ENCODE assay signal across 8 cellular contexts in genomic region chr22:38734203-38735100, GRCh38. TPM values are rescaled to one million over a fixed set of nuclear protein-coding genes. Genes with fewer than 3 reads are reported as not detected.
DNase-seq lines count a peak whose midpoint lies in the region; ATAC-seq, FAIRE-seq and TF ChIP-seq lines count a peak whose summit lies in the region.
"Had no signal": no experiment of that assay in that cellular context is flagged by ENCODE, and none has a peak within 500 bp of the region (broad histone marks: within the 10 kb centered on the region; RNA-seq: fewer than 3 reads in every experiment).

No MANE protein-coding gene starts in this region.

- no peak overlapping the region for H4K91ac ChIP-seq in IMR-90 (ENCODE audit: insufficient read depth, low read depth, low read length)

- no peaks in the 10 kb centered on the region for H3K79me2 ChIP-seq in HepG2 (ENCODE audit: insufficient read depth, low read length)

- no peak overlapping the region for H2BK15ac ChIP-seq in IMR-90 (ENCODE audit: low read depth, low read length)

- H4K5ac ChIP-seq in IMR-90 (ENCODE audit: low read depth, low read length): no peak overlapping the region

- TF ChIP-seq RAD21 in IMR-90 (IDR thresholded peaks at IDR 0.05; ENCODE audit: low read length) (no peak), HepG2 (CRISPR knock-in tag; IDR thresholded peaks at IDR 0.05) (no peak)

- no peak overlapping the region for H2AK5ac ChIP-seq in IMR-90 (ENCODE audit: low read depth, low read length)

- no peak overlapping the region for H3K9ac ChIP-seq in IMR-90 (ENCODE audit: low read depth, low read length)
- H3K9ac ChIP-seq in HepG2 (ENCODE audit: insufficient read depth, low read depth, low read length): no peak overlapping the region

- intact Hi-C loops in IMR-90 (cut with micrococcal nuclease) (no loop called here), HepG2 (cut with micrococcal nuclease; ENCODE audit: unreplicated experiment) (no loop called here)

- no peak overlapping the region for H2BK20ac ChIP-seq in IMR-90 (ENCODE audit: low read depth, low read length)

- H3K4ac ChIP-seq in IMR-90 (ENCODE audit: low read depth, low read length): no peak overlapping the region

- peaks cover 0 to 24% of the 10 kb centered on the region in 2 experiments; a peak in 2 of 4 replicates for H3K79me1 ChIP-seq in IMR-90 (ENCODE audit: low read depth in 1 of 2, low read length in 2 of 2)

- no peak overlapping the region for H3K56ac ChIP-seq in IMR-90 (ENCODE audit: extremely low read depth, insufficient read depth, low read length)

- no peak for TF ChIP-seq EP300 in HepG2 (IDR thresholded peaks at IDR 0.05; ENCODE audit: low read depth in 2 of 2, low read length in 2 of 2)
- TF ChIP-seq EP300 in HepG2 (CRISPR knock-in tag; IDR thresholded peaks at IDR 0.05; ENCODE audit: borderline replicate concordance): no peak

- BruUV-seq in IMR-90 (replicated peaks; lab: Mats Ljungman, UMichigan) (no TSS peak), HepG2 (replicated peaks; lab: Mats Ljungman, UMichigan) (TSS peak; percentile 47)

- no peak overlapping the region for H3K4me3 Mint-ChIP-seq in activated naive CD8-positive, alpha-beta T cell treated with anti-CD3 and anti-CD28 coated beads, Interleukin-2, amount 50 U/mL, for 24 hours
- H3K4me3 Mint-ChIP-seq in stimulated activated naive B cell treated with anti-CD40 and anti-IgM and Interleukin-4, amounts not matched to agents 10 μg/mL and 1 μg/mL and 100 μg/mL, for 72 hours: no peak overlapping the region

- WGBS in IMR-90 (ENCODE audit: extremely low coverage in 2 of 2, insufficient read length in 1 of 2), 2 experiments: 95% methylated on average over 4 of the region's 17 CpGs; no CpG with 5 or more reads in 1 of the 2 experiments
- 87% methylated on average over 15 of the region's 17 CpGs for WGBS in HepG2 (ENCODE audit: low lambda C conversion rate)

- DNase-seq in IMR-90: no peak
- no peak for DNase-seq in activated naive CD8-positive, alpha-beta T cell treated with anti-CD3 and anti-CD28 coated beads, Interleukin-2, amount 50 U/mL, for 24 hours
- no peak for DNase-seq in HepG2 (ENCODE audit: low spot score)
- no peak for DNase-seq in stimulated activated naive B cell treated with anti-CD40 and anti-IgM and Interleukin-4, amounts not matched to agents 10 μg/mL and 1 μg/mL and 100 μg/mL, for 72 hours
- no peak for DNase-seq in foreskin fibroblast
- DNase-seq in CD1c-positive myeloid dendritic cell (ENCODE audit: extremely low spot score): no peak
- DNase-seq: NCI-H146 had no signal

- in situ Hi-C loops in IMR-90 (cut with MboI; ENCODE audit: low sequenced_read_pairs): no loop called here
- in situ Hi-C loops in HepG2 (cut with HindIII; ENCODE audit: extremely low pct_ligation_motif_present, low pct_unique_long_range_greater_than_20kb): no loop called here

- no peaks in the 10 kb centered on the region for H3K9me1 ChIP-seq in IMR-90 (ENCODE audit: insufficient read depth, low read length)

- H3K4me1 ChIP-seq in IMR-90 (ENCODE audit: control insufficient read depth, insufficient read depth, low read length) (peaks cover 5% of the 10 kb centered on the region), HepG2 (ENCODE audit: insufficient read depth, low read length) (peaks cover 11% of the 10 kb centered on the region)

- H3K36me3 Mint-ChIP-seq in activated naive CD8-positive, alpha-beta T cell treated with anti-CD3 and anti-CD28 coated beads, Interleukin-2, amount 50 U/mL, for 24 hours (ENCODE audit: low read depth): peaks cover 27% of the 10 kb centered on the region
- H3K36me3 Mint-ChIP-seq in stimulated activated naive B cell treated with anti-CD40 and anti-IgM and Interleukin-4, amounts not matched to agents 10 μg/mL and 1 μg/mL and 100 μg/mL, for 72 hours: peaks cover 41 to 70% of the 10 kb centered on the region in 2 donors

- H3K9me3 ChIP-seq in IMR-90 (ENCODE audit: control insufficient read depth, insufficient read depth, low read length): no peaks in the 10 kb centered on the region
- no peaks in the 10 kb centered on the region for H3K9me3 ChIP-seq in HepG2 (ENCODE audit: low read length)

- H3K27ac ChIP-seq in IMR-90 (ENCODE audit: insufficient read depth, low read length): peak overlapping the region; percentile 16; the same call in 1 of the 2 replicates
- H3K27ac ChIP-seq in HepG2 (ENCODE audit: extremely low read length, insufficient read depth, low read length): peak overlapping the region; percentile 15

- H3K4me1 Mint-ChIP-seq in activated naive CD8-positive, alpha-beta T cell treated with anti-CD3 and anti-CD28 coated beads, Interleukin-2, amount 50 U/mL, for 24 hours: peaks cover 21% of the 10 kb centered on the region
- peaks cover 35 to 56% of the 10 kb centered on the region in 2 donors for H3K4me1 Mint-ChIP-seq in stimulated activated naive B cell treated with anti-CD40 and anti-IgM and Interleukin-4, amounts not matched to agents 10 μg/mL and 1 μg/mL and 100 μg/mL, for 72 hours

- H3K36me3 ChIP-seq in IMR-90 (ENCODE audit: control insufficient read depth, insufficient read depth, low read length) (peaks cover 77% of the 10 kb centered on the region), HepG2 (replicated peaks in 1 of 2; ENCODE audit: control insufficient read depth in 1 of 2, insufficient read depth in 2 of 2, low read length in 2 of 2) (peaks cover 33 to 56% of the 10 kb centered on the region in 2 experiments)

- H2BK5ac ChIP-seq in IMR-90 (ENCODE audit: low read depth, low read length, poor library complexity, severe bottlenecking): no peak overlapping the region

- no peak overlapping the region for H3K14ac ChIP-seq in IMR-90 (replicated peaks; ENCODE audit: low read depth, low read length)

- peak overlapping the region; percentile 27 for H3K27ac Mint-ChIP-seq in activated naive CD8-positive, alpha-beta T cell treated with anti-CD3 and anti-CD28 coated beads, Interleukin-2, amount 50 U/mL, for 24 hours
- peak overlapping the region; percentile 88 for H3K27ac Mint-ChIP-seq in stimulated activated naive B cell treated with anti-CD40 and anti-IgM and Interleukin-4, amounts not matched to agents 10 μg/mL and 1 μg/mL and 100 μg/mL, for 72 hours

- CTCF ChIA-PET in IMR-90 (lab: Yijun Ruan, JAX): interaction anchor here (2.4 kb wide), 1 partner anchor 10 kb away, joined by 11 read pairs; no protein-coding TSS in a partner anchor
- CTCF ChIA-PET in HepG2 (lab: Yijun Ruan, JAX; ENCODE audit: low intra/inter-chr PET ratio, low total read pairs): interaction anchor here (2.4 kb wide), 1 partner anchor 32 kb away, joined by 9 read pairs; no protein-coding TSS in a partner anchor

- TF ChIP-seq CTCF in IMR-90 (conservative IDR thresholded peaks at IDR 0.05; ENCODE audit: low read depth, low read length) (no peak), HepG2 (CRISPR knock-in tag; IDR thresholded peaks at IDR 0.05) (no peak), foreskin fibroblast (IDR thresholded peaks at IDR 0.05; ENCODE audit: low read depth, low read length) (no peak)

- H2AK9ac ChIP-seq in IMR-90 (replicated peaks; ENCODE audit: low read depth, low read length, poor library complexity): no peak overlapping the region

- H2BK120ac ChIP-seq in IMR-90 (ENCODE audit: low read depth, low read length): no peak overlapping the region

- POLR2A ChIA-PET in IMR-90 (lab: Charles Lee; ENCODE audit: unreplicated experiment) (no interaction called here), HepG2 (lab: Yijun Ruan, JAX) (interaction anchor here (0.8 to 3.4 kb wide), 5 partner anchors 10 to 29 kb away, joined by 3 to 22 read pairs (median 3); no protein-coding TSS in a partner anchor)

- H3K4me3 ChIP-seq in IMR-90 (ENCODE audit: insufficient read depth, low read depth, low read length) (no peak overlapping the region), HepG2 (replicated peaks in 1 of 3; ENCODE audit: insufficient read depth in 1 of 3, low read depth in 2 of 3, low read length in 3 of 3) (no peak overlapping the region), foreskin fibroblast (ENCODE audit: low read depth in 1 of 2, low read length in 2 of 2) (no peak overlapping the region)

- H3K18ac ChIP-seq in IMR-90 (ENCODE audit: low read depth, low read length): no peak overlapping the region

- H3K27me3 Mint-ChIP-seq in activated naive CD8-positive, alpha-beta T cell treated with anti-CD3 and anti-CD28 coated beads, Interleukin-2, amount 50 U/mL, for 24 hours: no peaks in the 10 kb centered on the region
- H3K27me3 Mint-ChIP-seq in stimulated activated naive B cell treated with anti-CD40 and anti-IgM and Interleukin-4, amounts not matched to agents 10 μg/mL and 1 μg/mL and 100 μg/mL, for 72 hours: no peaks in the 10 kb centered on the region

- H3K27me3 ChIP-seq in IMR-90 (ENCODE audit: control insufficient read depth, insufficient read depth, low read length) (no peaks in the 10 kb centered on the region), HepG2 (ENCODE audit: control insufficient read depth in 1 of 2, insufficient read depth in 2 of 2, low read length in 2 of 2) (no peaks in the 10 kb centered on the region; a peak in 1 of 5 replicates)

- H4K8ac ChIP-seq in IMR-90 (ENCODE audit: low read depth in 2 of 2, low read length in 2 of 2): no peak overlapping the region

- H2AFZ ChIP-seq in IMR-90 (replicated peaks; ENCODE audit: low read length, poor library complexity): no peak overlapping the region
- no peak overlapping the region for H2AFZ ChIP-seq in HepG2 (ENCODE audit: low read length)

- no peaks in the 10 kb centered on the region for H3K9me3 Mint-ChIP-seq in activated naive CD8-positive, alpha-beta T cell treated with anti-CD3 and anti-CD28 coated beads, Interleukin-2, amount 50 U/mL, for 24 hours
- H3K9me3 Mint-ChIP-seq in stimulated activated naive B cell treated with anti-CD40 and anti-IgM and Interleukin-4, amounts not matched to agents 10 μg/mL and 1 μg/mL and 100 μg/mL, for 72 hours: no peaks in the 10 kb centered on the region

- no peak for FAIRE-seq in HepG2 (lab: Jason Lieb, UNC)

- H4K20me1 ChIP-seq in IMR-90 (ENCODE audit: insufficient read depth, low read length): peaks cover 18% of the 10 kb centered on the region
- H4K20me1 ChIP-seq in HepG2 (ENCODE audit: insufficient read depth, low read length): peaks cover 11% of the 10 kb centered on the region; the same call in 1 of the 2 replicates

- H3K23ac ChIP-seq in IMR-90 (ENCODE audit: low read depth, low read length): no peak overlapping the region

- dilution Hi-C loops in IMR-90 (cut with HindIII; ENCODE audit: low sequenced_read_pairs, unreplicated experiment): no loop called here

- TF ChIP-seq POLR2A in IMR-90 (IDR thresholded peaks at IDR 0.05; ENCODE audit: low read depth, low read length): no peak
- TF ChIP-seq POLR2A in HepG2 (IDR thresholded peaks at IDR 0.05; ENCODE audit: insufficient read depth in 1 of 2, low read depth in 2 of 2, low read length in 2 of 2): peak in 1 of 2 experiments; percentile 48; a peak in 1 of 4 replicates

- H3K4me2 ChIP-seq in IMR-90 (ENCODE audit: low read depth, low read length): no peak overlapping the region
- no peak overlapping the region for H3K4me2 ChIP-seq in HepG2 (ENCODE audit: low read depth, low read length)

- ATAC-seq in IMR-90 (ENCODE audit: low read depth) (no peak), HepG2 (no peak), GM19035 (IDR thresholded peaks at IDR 0.05; ENCODE audit: unreplicated experiment) (no peak)
- ATAC-seq in activated naive CD8-positive, alpha-beta T cell treated with anti-CD3 and anti-CD28 coated beads, Interleukin-2, amount 50 U/mL, for 24 hours: no peak
- no peak for ATAC-seq in stimulated activated naive B cell treated with anti-CD40 and anti-IgM and Interleukin-4, amounts not matched to agents 10 μg/mL and 1 μg/mL and 100 μg/mL, for 72 hours (replicated peaks)

RNA-seq across cellular contexts. Expression of gene SUN2, which starts 21.3 kb away (rescaled TPM):
- total RNA-seq in IMR-90 (2012; rRNA removed) (25.6 and 27.8 TPM in 2 replicates), HepG2 (2016; rRNA removed; fragmentation: Illumina TruSeq; extraction: Trizol) (18.2 and 45.6 TPM in 2 replicates)
- polyA plus RNA-seq in IMR-90 (2012; rRNA removed) (50.0 and 57.3 TPM in 2 replicates), HepG2 (2011; rRNA removed) (56.6 and 94.4 TPM in 2 replicates)
- polyA plus RNA-seq in IMR-90 (2012; cell fraction: cytosol; rRNA removed): 42.6 and 49.1 TPM in 2 replicates
- 32.0 and 72.8 TPM in 2 replicates for polyA plus RNA-seq in IMR-90 (2012; cell fraction: nucleus; rRNA removed; ENCODE audit: low replicate concordance)
- total RNA-seq in HepG2 (2016; cell fraction: cytosol; rRNA removed; fragmentation: Illumina TruSeq; extraction: Trizol; ENCODE audit: low read depth): 7.7 and 8.7 TPM in 2 replicates
- total RNA-seq in HepG2 (2016; cell fraction: insoluble cytoplasmic fraction; rRNA removed; fragmentation: Illumina TruSeq; extraction: Trizol): 15.8 and 46.5 TPM in 2 replicates
- 8.0 and 10.1 TPM in 2 replicates for total RNA-seq in HepG2 (2016; cell fraction: membrane; rRNA removed; fragmentation: Illumina TruSeq; extraction: Trizol)
- total RNA-seq in HepG2 (2016; cell fraction: nucleus; rRNA removed; fragmentation: Illumina TruSeq; extraction: Trizol): 45.0 and 55.0 TPM in 2 replicates
- 56.4 and 70.2 TPM in 2 replicates for polyA plus RNA-seq in HepG2 (2011; cell fraction: cytosol; rRNA removed)
- polyA plus RNA-seq in HepG2 (2011; cell fraction: nucleus; rRNA removed): 131 and 136 TPM in 2 replicates
- 54.3 and 62.5 TPM in 2 replicates for polyA plus RNA-seq in HepG2 (2012)
- polyA plus RNA-seq in HepG2 (2016; cell fraction: cytosol; fragmentation: Illumina TruSeq; extraction: Trizol; ENCODE audit: low read depth): 1.7 and 2.0 TPM in 2 replicates
- polyA plus RNA-seq in HepG2 (2016; cell fraction: insoluble cytoplasmic fraction; fragmentation: Illumina TruSeq; extraction: Trizol; ENCODE audit: low read depth): 13.1 and 15.6 TPM in 2 replicates
- polyA plus RNA-seq in HepG2 (2016; cell fraction: membrane; fragmentation: Illumina TruSeq; extraction: Trizol; ENCODE audit: low read depth): 2.6 and 3.3 TPM in 2 replicates
- polyA plus RNA-seq in HepG2 (2016; cell fraction: nucleus; fragmentation: Illumina TruSeq; extraction: Trizol; ENCODE audit: insufficient read depth, low read depth): 64.6 and 66.8 TPM in 2 replicates
- polyA minus RNA-seq in HepG2 (2011; rRNA and poly(A)+ RNA removed; ENCODE audit: low replicate concordance): 70.8 and 210 TPM in 2 replicates
- 64.5 and 71.6 TPM in 2 replicates for polyA minus RNA-seq in HepG2 (2011; cell fraction: cytosol; rRNA and poly(A)+ RNA removed)
- 46.5 and 51.3 TPM in 2 replicates for polyA minus RNA-seq in HepG2 (2011; cell fraction: nucleus; rRNA and poly(A)+ RNA removed)

RNA-seq across cellular contexts. Expression of gene GTPBP1, which starts 28.7 kb away (rescaled TPM):
- 12.4 and 21.4 TPM in 2 replicates for total RNA-seq in IMR-90 (2012; rRNA removed)
- polyA plus RNA-seq in IMR-90 (2012; rRNA removed): 24.9 and 29.5 TPM in 2 replicates
- 11.2 and 16.9 TPM in 2 replicates for polyA plus RNA-seq in IMR-90 (2012; cell fraction: cytosol; rRNA removed)
- polyA plus RNA-seq in IMR-90 (2012; cell fraction: nucleus; rRNA removed; ENCODE audit: low replicate concordance): 63.4 and 70.2 TPM in 2 replicates
- total RNA-seq in HepG2 (2016; rRNA removed; fragmentation: Illumina TruSeq; extraction: Trizol): 22.3 and 24.6 TPM in 2 replicates
- 9.4 and 11.9 TPM in 2 replicates for total RNA-seq in HepG2 (2016; cell fraction: cytosol; rRNA removed; fragmentation: Illumina TruSeq; extraction: Trizol; ENCODE audit: low read depth)
- 22.2 and 23.5 TPM in 2 replicates for total RNA-seq in HepG2 (2016; cell fraction: insoluble cytoplasmic fraction; rRNA removed; fragmentation: Illumina TruSeq; extraction: Trizol)
- 10.5 and 13.9 TPM in 2 replicates for total RNA-seq in HepG2 (2016; cell fraction: membrane; rRNA removed; fragmentation: Illumina TruSeq; extraction: Trizol)
- 28.5 and 30.6 TPM in 2 replicates for total RNA-seq in HepG2 (2016; cell fraction: nucleus; rRNA removed; fragmentation: Illumina TruSeq; extraction: Trizol)
- 27.0 and 34.6 TPM in 2 replicates for polyA plus RNA-seq in HepG2 (2011; rRNA removed)
- 12.2 TPM in 2 replicates for polyA plus RNA-seq in HepG2 (2011; cell fraction: cytosol; rRNA removed)
- polyA plus RNA-seq in HepG2 (2011; cell fraction: nucleus; rRNA removed): 95.6 and 97.7 TPM in 2 replicates
- 27.1 and 32.6 TPM in 2 replicates for polyA plus RNA-seq in HepG2 (2012)
- polyA plus RNA-seq in HepG2 (2016; cell fraction: cytosol; fragmentation: Illumina TruSeq; extraction: Trizol; ENCODE audit: low read depth): 1.9 and 2.1 TPM in 2 replicates
- 11.2 and 13.8 TPM in 2 replicates for polyA plus RNA-seq in HepG2 (2016; cell fraction: insoluble cytoplasmic fraction; fragmentation: Illumina TruSeq; extraction: Trizol; ENCODE audit: low read depth)
- 4.8 and 5.6 TPM in 2 replicates for polyA plus RNA-seq in HepG2 (2016; cell fraction: membrane; fragmentation: Illumina TruSeq; extraction: Trizol; ENCODE audit: low read depth)
- 23.2 and 23.4 TPM in 2 replicates for polyA plus RNA-seq in HepG2 (2016; cell fraction: nucleus; fragmentation: Illumina TruSeq; extraction: Trizol; ENCODE audit: insufficient read depth, low read depth)
- polyA minus RNA-seq in HepG2 (2011; rRNA and poly(A)+ RNA removed; ENCODE audit: low replicate concordance): 58.7 and 59.1 TPM in 2 replicates
- polyA minus RNA-seq in HepG2 (2011; cell fraction: cytosol; rRNA and poly(A)+ RNA removed): 15.1 and 17.8 TPM in 2 replicates
- polyA minus RNA-seq in HepG2 (2011; cell fraction: nucleus; rRNA and poly(A)+ RNA removed): 81.0 and 88.9 TPM in 2 replicates

RNA-seq across cellular contexts. Expression of gene JOSD1, which starts 33.7 kb away (rescaled TPM):
- 32.5 and 35.8 TPM in 2 replicates for total RNA-seq in IMR-90 (2012; rRNA removed)
- 28.2 and 30.2 TPM in 2 replicates for polyA plus RNA-seq in IMR-90 (2012; rRNA removed)
- polyA plus RNA-seq in IMR-90 (2012; cell fraction: cytosol; rRNA removed): 16.3 and 22.1 TPM in 2 replicates
- 36.9 and 86.4 TPM in 2 replicates for polyA plus RNA-seq in IMR-90 (2012; cell fraction: nucleus; rRNA removed; ENCODE audit: low replicate concordance)
- 30.6 and 31.7 TPM in 2 replicates for total RNA-seq in HepG2 (2016; rRNA removed; fragmentation: Illumina TruSeq; extraction: Trizol)
- total RNA-seq in HepG2 (2016; cell fraction: cytosol; rRNA removed; fragmentation: Illumina TruSeq; extraction: Trizol; ENCODE audit: low read depth): 8.1 and 9.2 TPM in 2 replicates
- total RNA-seq in HepG2 (2016; cell fraction: insoluble cytoplasmic fraction; rRNA removed; fragmentation: Illumina TruSeq; extraction: Trizol): 26.6 and 29.1 TPM in 2 replicates
- total RNA-seq in HepG2 (2016; cell fraction: membrane; rRNA removed; fragmentation: Illumina TruSeq; extraction: Trizol): 33.4 and 36.1 TPM in 2 replicates
- total RNA-seq in HepG2 (2016; cell fraction: nucleus; rRNA removed; fragmentation: Illumina TruSeq; extraction: Trizol): 17.6 and 22.7 TPM in 2 replicates
- polyA plus RNA-seq in HepG2 (2011; rRNA removed): 38.4 and 44.5 TPM in 2 replicates
- polyA plus RNA-seq in HepG2 (2011; cell fraction: cytosol; rRNA removed): 39.7 and 45.2 TPM in 2 replicates
- 36.9 and 44.6 TPM in 2 replicates for polyA plus RNA-seq in HepG2 (2011; cell fraction: nucleus; rRNA removed)
- 28.7 and 33.3 TPM in 2 replicates for polyA plus RNA-seq in HepG2 (2012)
- polyA plus RNA-seq in HepG2 (2016; cell fraction: cytosol; fragmentation: Illumina TruSeq; extraction: Trizol; ENCODE audit: low read depth): 7.4 and 8.3 TPM in 2 replicates
- polyA plus RNA-seq in HepG2 (2016; cell fraction: insoluble cytoplasmic fraction; fragmentation: Illumina TruSeq; extraction: Trizol; ENCODE audit: low read depth): 28.7 and 31.1 TPM in 2 replicates
- 21.8 and 25.8 TPM in 2 replicates for polyA plus RNA-seq in HepG2 (2016; cell fraction: membrane; fragmentation: Illumina TruSeq; extraction: Trizol; ENCODE audit: low read depth)
- 40.7 and 49.6 TPM in 2 replicates for polyA plus RNA-seq in HepG2 (2016; cell fraction: nucleus; fragmentation: Illumina TruSeq; extraction: Trizol; ENCODE audit: insufficient read depth, low read depth)
- 51.9 and 81.6 TPM in 2 replicates for polyA minus RNA-seq in HepG2 (2011; rRNA and poly(A)+ RNA removed; ENCODE audit: low replicate concordance)
- polyA minus RNA-seq in HepG2 (2011; cell fraction: cytosol; rRNA and poly(A)+ RNA removed): 20.5 and 24.2 TPM in 2 replicates
- polyA minus RNA-seq in HepG2 (2011; cell fraction: nucleus; rRNA and poly(A)+ RNA removed): 25.5 and 25.6 TPM in 2 replicates

RNA-seq across cellular contexts. Expression of gene TOMM22, which starts 52.7 kb away (rescaled TPM):
- total RNA-seq in IMR-90 (2012; rRNA removed): 78.0 and 139 TPM in 2 replicates
- polyA plus RNA-seq in IMR-90 (2012; rRNA removed): 31.9 and 38.7 TPM in 2 replicates
- polyA plus RNA-seq in IMR-90 (2012; cell fraction: cytosol; rRNA removed): 23.3 and 33.4 TPM in 2 replicates
- 3.9 and 15.0 TPM in 2 replicates for polyA plus RNA-seq in IMR-90 (2012; cell fraction: nucleus; rRNA removed; ENCODE audit: low replicate concordance)
- total RNA-seq in HepG2 (2016; rRNA removed; fragmentation: Illumina TruSeq; extraction: Trizol): 118 and 143 TPM in 2 replicates
- 46.5 and 54.3 TPM in 2 replicates for total RNA-seq in HepG2 (2016; cell fraction: cytosol; rRNA removed; fragmentation: Illumina TruSeq; extraction: Trizol; ENCODE audit: low read depth)
- 112 and 138 TPM in 2 replicates for total RNA-seq in HepG2 (2016; cell fraction: insoluble cytoplasmic fraction; rRNA removed; fragmentation: Illumina TruSeq; extraction: Trizol)
- 120 and 127 TPM in 2 replicates for total RNA-seq in HepG2 (2016; cell fraction: membrane; rRNA removed; fragmentation: Illumina TruSeq; extraction: Trizol)
- 42.3 and 47.4 TPM in 2 replicates for total RNA-seq in HepG2 (2016; cell fraction: nucleus; rRNA removed; fragmentation: Illumina TruSeq; extraction: Trizol)
- 37.3 and 46.9 TPM in 2 replicates for polyA plus RNA-seq in HepG2 (2011; rRNA removed)
- polyA plus RNA-seq in HepG2 (2011; cell fraction: cytosol; rRNA removed): 27.5 and 46.2 TPM in 2 replicates
- 8.9 and 10.9 TPM in 2 replicates for polyA plus RNA-seq in HepG2 (2011; cell fraction: nucleus; rRNA removed)
- polyA plus RNA-seq in HepG2 (2012): 46.1 and 62.9 TPM in 2 replicates
- polyA plus RNA-seq in HepG2 (2016; cell fraction: cytosol; fragmentation: Illumina TruSeq; extraction: Trizol; ENCODE audit: low read depth): 63.6 and 70.9 TPM in 2 replicates
- polyA plus RNA-seq in HepG2 (2016; cell fraction: insoluble cytoplasmic fraction; fragmentation: Illumina TruSeq; extraction: Trizol; ENCODE audit: low read depth): 161 and 162 TPM in 2 replicates
- 126 and 148 TPM in 2 replicates for polyA plus RNA-seq in HepG2 (2016; cell fraction: membrane; fragmentation: Illumina TruSeq; extraction: Trizol; ENCODE audit: low read depth)
- 85.7 and 87.7 TPM in 2 replicates for polyA plus RNA-seq in HepG2 (2016; cell fraction: nucleus; fragmentation: Illumina TruSeq; extraction: Trizol; ENCODE audit: insufficient read depth, low read depth)
- polyA minus RNA-seq in HepG2 (2011; rRNA and poly(A)+ RNA removed; ENCODE audit: low replicate concordance): 34.4 and 37.5 TPM in 2 replicates
- 28.1 and 28.5 TPM in 2 replicates for polyA minus RNA-seq in HepG2 (2011; cell fraction: cytosol; rRNA and poly(A)+ RNA removed)
- polyA minus RNA-seq in HepG2 (2011; cell fraction: nucleus; rRNA and poly(A)+ RNA removed): 11.8 and 15.4 TPM in 2 replicates

RNA-seq across cellular contexts. Expression of gene DNAL4, which starts 59.5 kb away (rescaled TPM):
- 6.1 and 6.9 TPM in 2 replicates for total RNA-seq in IMR-90 (2012; rRNA removed)
- 12.1 and 14.2 TPM in 2 replicates for polyA plus RNA-seq in IMR-90 (2012; rRNA removed)
- 14.7 and 19.4 TPM in 2 replicates for polyA plus RNA-seq in IMR-90 (2012; cell fraction: cytosol; rRNA removed)
- polyA plus RNA-seq in IMR-90 (2012; cell fraction: nucleus; rRNA removed; ENCODE audit: low replicate concordance): 7.3 and 9.3 TPM in 2 replicates
- 8.0 and 8.8 TPM in 2 replicates for total RNA-seq in HepG2 (2016; rRNA removed; fragmentation: Illumina TruSeq; extraction: Trizol)
- total RNA-seq in HepG2 (2016; cell fraction: cytosol; rRNA removed; fragmentation: Illumina TruSeq; extraction: Trizol; ENCODE audit: low read depth): 8.4 and 10.6 TPM in 2 replicates
- 7.8 and 8.3 TPM in 2 replicates for total RNA-seq in HepG2 (2016; cell fraction: insoluble cytoplasmic fraction; rRNA removed; fragmentation: Illumina TruSeq; extraction: Trizol)
- total RNA-seq in HepG2 (2016; cell fraction: membrane; rRNA removed; fragmentation: Illumina TruSeq; extraction: Trizol): 15.9 and 18.1 TPM in 2 replicates
- 3.2 and 3.8 TPM in 2 replicates for total RNA-seq in HepG2 (2016; cell fraction: nucleus; rRNA removed; fragmentation: Illumina TruSeq; extraction: Trizol)
- polyA plus RNA-seq in HepG2 (2011; rRNA removed): 9.0 and 10.7 TPM in 2 replicates
- 11.6 and 14.0 TPM in 2 replicates for polyA plus RNA-seq in HepG2 (2011; cell fraction: cytosol; rRNA removed)
- 6.6 and 8.0 TPM in 2 replicates for polyA plus RNA-seq in HepG2 (2011; cell fraction: nucleus; rRNA removed)
- 4.6 and 5.9 TPM in 2 replicates for polyA plus RNA-seq in HepG2 (2012)
- polyA plus RNA-seq in HepG2 (2016; cell fraction: cytosol; fragmentation: Illumina TruSeq; extraction: Trizol; ENCODE audit: low read depth): 10.5 and 11.9 TPM in 2 replicates
- 7.7 and 9.2 TPM in 2 replicates for polyA plus RNA-seq in HepG2 (2016; cell fraction: insoluble cytoplasmic fraction; fragmentation: Illumina TruSeq; extraction: Trizol; ENCODE audit: low read depth)
- 13.7 and 14.4 TPM in 2 replicates for polyA plus RNA-seq in HepG2 (2016; cell fraction: membrane; fragmentation: Illumina TruSeq; extraction: Trizol; ENCODE audit: low read depth)
- 5.5 and 8.1 TPM in 2 replicates for polyA plus RNA-seq in HepG2 (2016; cell fraction: nucleus; fragmentation: Illumina TruSeq; extraction: Trizol; ENCODE audit: insufficient read depth, low read depth)
- 6.9 and 10.7 TPM in 2 replicates for polyA minus RNA-seq in HepG2 (2011; rRNA and poly(A)+ RNA removed; ENCODE audit: low replicate concordance)
- polyA minus RNA-seq in HepG2 (2011; cell fraction: cytosol; rRNA and poly(A)+ RNA removed): 1.5 and 2.4 TPM in 2 replicates
- 1.0 and 1.5 TPM in 2 replicates for polyA minus RNA-seq in HepG2 (2011; cell fraction: nucleus; rRNA and poly(A)+ RNA removed)
